Comparison of ENCODE assay signal across 19 cellular contexts in the genomic region with DNA sequence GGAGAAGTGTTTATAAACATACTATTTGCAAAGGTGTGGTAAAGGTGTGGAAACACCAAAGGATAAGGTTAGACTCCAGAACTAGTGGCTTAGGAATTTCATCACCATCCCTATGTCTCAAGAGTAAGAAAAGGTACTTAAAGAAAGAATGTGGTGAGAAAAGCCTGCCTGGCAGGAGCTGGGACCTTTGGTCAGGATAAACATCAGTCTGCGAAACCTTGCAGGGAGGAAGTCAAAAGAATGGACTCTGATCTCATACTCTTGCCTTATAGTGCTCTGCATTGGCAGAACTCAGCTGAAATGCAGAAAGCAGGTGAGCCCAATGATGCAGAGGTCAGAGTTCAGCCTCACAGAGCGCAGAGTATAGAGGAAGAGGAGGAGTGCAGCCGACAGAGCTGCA.
DNase-seq lines count a peak whose midpoint lies in the region; FAIRE-seq and TF ChIP-seq lines count a peak whose summit lies in the region.
"Had no signal": no experiment of that assay in that cellular context is flagged by ENCODE, and none has a peak within 500 bp of the region (broad histone marks: within the 10 kb centered on the region; RNA-seq: fewer than 3 reads in every experiment).

No MANE protein-coding gene starts in this region.

- H3K4me3 ChIP-seq in colonic mucosa (no peak overlapping the region), small intestine (ENCODE audit: low read depth in 1 of 2, low read length in 2 of 2) (no peak overlapping the region), prostate gland (no peak overlapping the region)
- H3K4me3 ChIP-seq: GM23248, K562 had no signal

- H3K9ac ChIP-seq in colonic mucosa (ENCODE audit: low read depth in 2 of 2, low read length in 2 of 2) = no peak overlapping the region
- H3K9ac ChIP-seq: GM23248 had no signal

- peaks cover 11% of the 10 kb centered on the region for H3K4me1 ChIP-seq in colonic mucosa
- H3K4me1 ChIP-seq in small intestine (ENCODE audit: control insufficient read depth in 2 of 2, insufficient read depth in 1 of 2, low read depth in 1 of 2, low read length in 1 of 2) = peaks cover 0 to 2% of the 10 kb centered on the region in 2 donors
- H3K4me1 ChIP-seq in prostate gland (replicated peaks) = no peaks in the 10 kb centered on the region

- H3K27me3 ChIP-seq in colonic mucosa (no peaks in the 10 kb centered on the region), small intestine (ENCODE audit: control insufficient read depth in 2 of 2, insufficient read depth in 2 of 2, low read length in 2 of 2) (no peaks in the 10 kb centered on the region), prostate gland (replicated peaks; ENCODE audit: insufficient read depth) (no peaks in the 10 kb centered on the region)

- WGBS in small intestine, 3 donors = 16 to 51% (median 39%) methylated on average over 3 of the region's 3 CpGs
- WGBS in prostate gland = 84% methylated on average over 3 of the region's 3 CpGs

- in situ Hi-C loops in ACHN (cut with HindIII; ENCODE audit: low pct_ligation_motif_present, low pct_unique_long_range_greater_than_20kb, low sequenced_read_pairs) = no loop called here

- FAIRE-seq in small intestine (lab: Jason Lieb, UNC) = no peak
- FAIRE-seq: A204.1, GM12891, GM19239, K562 had no signal

- TF ChIP-seq CTCF in colonic mucosa (IDR thresholded peaks at IDR 0.05) = no peak
- TF ChIP-seq CTCF in prostate gland (IDR thresholded peaks at IDR 0.05) = no peak

- H3K27ac ChIP-seq in colonic mucosa (no peak overlapping the region), small intestine (ENCODE audit: low read depth in 1 of 2, low read length in 1 of 2) (no peak overlapping the region), prostate gland (no peak overlapping the region)
- H3K27ac ChIP-seq: C4-2B, GM23248 had no signal

- intact Hi-C loops in colonic mucosa (cut with DNase I) (no loop called here), prostate gland (cut with DNase I) (no loop called here)

- H3K9me3 ChIP-seq in colonic mucosa (no peaks in the 10 kb centered on the region), small intestine (ENCODE audit: control insufficient read depth, low read depth) (no peaks in the 10 kb centered on the region), prostate gland (no peaks in the 10 kb centered on the region)

- H3K36me3 ChIP-seq in colonic mucosa (no peaks in the 10 kb centered on the region), small intestine (ENCODE audit: control insufficient read depth in 2 of 2, insufficient read depth in 2 of 2, low read length in 2 of 2) (no peaks in the 10 kb centered on the region), prostate gland (no peaks in the 10 kb centered on the region)

- no peak for TF ChIP-seq POLR2A in prostate gland (IDR thresholded peaks at IDR 0.05)

- DNase-seq in HT-29 (ENCODE audit: low spot score) (peak; percentile 49), colonic mucosa (peak; percentile 82), left kidney (ENCODE audit: low read depth, low spot score) (peak; percentile 15), small intestine (peak; percentile 96), prostate gland (ENCODE audit: low spot score) (no peak), ACHN (no peak), dermis blood vessel endothelial cell (no peak), DMS153 (lab: John Stamatoyannopoulos, UW) (no peak)
- DNase-seq: GM23248, NCI-H1436 treated with DMSO at 0.1 percent for 48 hours, NCI-H2107, NCI-H345, NCI-H526 treated with DMSO at 0.1 percent for 48 hours, Right ventricle myocardium superior had no signal

Comparison
In these comparisons a context has a peak if more than half of its experiments do, and no peak if none do; other contexts are left out.
1. DNase-seq: peak in HT-29 (single experiment), colonic mucosa (single experiment), left kidney (single experiment) and small intestine (single experiment); none in prostate gland (single experiment), ACHN (single experiment), dermis blood vessel endothelial cell (single experiment) and DMS153 (single experiment).